ENCODE assay signal across 2 cellular contexts in the genomic region with DNA sequence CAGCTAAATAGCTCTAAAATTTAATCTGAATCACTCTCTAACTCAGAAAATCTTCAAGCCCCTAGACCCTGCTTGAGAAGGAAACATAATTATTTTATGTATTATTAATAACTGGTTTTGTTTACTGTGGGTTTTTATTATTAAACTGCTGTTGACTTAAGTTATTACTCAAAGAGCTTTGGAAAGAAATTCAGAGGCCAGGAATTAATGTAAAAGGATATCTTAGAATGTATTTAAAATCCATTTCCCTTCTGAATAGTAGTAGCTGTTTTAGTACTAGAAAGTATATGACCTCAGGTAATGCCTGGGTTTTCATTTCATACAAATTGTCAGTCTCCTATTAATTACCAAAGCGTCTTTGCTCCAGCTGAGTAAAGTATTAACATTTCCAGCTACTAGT.
TF ChIP-seq lines count a peak whose summit lies in the region.

No MANE protein-coding gene starts in this region.

TF ChIP-seq in SK-N-SH, 30 proteins besides CTCF, POLR2A, EP300 and RAD21 (continued from another document):
- no peak for TF ChIP-seq TEAD4 (IDR thresholded peaks at IDR 0.05; ENCODE audit: borderline replicate concordance, insufficient read depth)
- no peak for TF ChIP-seq JUND (IDR thresholded peaks at IDR 0.05)
- TF ChIP-seq EZH2phosphoT487 (IDR thresholded peaks at IDR 0.05; ENCODE audit: borderline replicate concordance, low read depth): no peak
- TF ChIP-seq MEF2A (IDR thresholded peaks at IDR 0.05; ENCODE audit: borderline replicate concordance, low read depth): no peak
- TF ChIP-seq CHD2 (IDR thresholded peaks at IDR 0.05; ENCODE audit: low read length, partially characterized antibody): no peak
- TF ChIP-seq, protein P1, sequence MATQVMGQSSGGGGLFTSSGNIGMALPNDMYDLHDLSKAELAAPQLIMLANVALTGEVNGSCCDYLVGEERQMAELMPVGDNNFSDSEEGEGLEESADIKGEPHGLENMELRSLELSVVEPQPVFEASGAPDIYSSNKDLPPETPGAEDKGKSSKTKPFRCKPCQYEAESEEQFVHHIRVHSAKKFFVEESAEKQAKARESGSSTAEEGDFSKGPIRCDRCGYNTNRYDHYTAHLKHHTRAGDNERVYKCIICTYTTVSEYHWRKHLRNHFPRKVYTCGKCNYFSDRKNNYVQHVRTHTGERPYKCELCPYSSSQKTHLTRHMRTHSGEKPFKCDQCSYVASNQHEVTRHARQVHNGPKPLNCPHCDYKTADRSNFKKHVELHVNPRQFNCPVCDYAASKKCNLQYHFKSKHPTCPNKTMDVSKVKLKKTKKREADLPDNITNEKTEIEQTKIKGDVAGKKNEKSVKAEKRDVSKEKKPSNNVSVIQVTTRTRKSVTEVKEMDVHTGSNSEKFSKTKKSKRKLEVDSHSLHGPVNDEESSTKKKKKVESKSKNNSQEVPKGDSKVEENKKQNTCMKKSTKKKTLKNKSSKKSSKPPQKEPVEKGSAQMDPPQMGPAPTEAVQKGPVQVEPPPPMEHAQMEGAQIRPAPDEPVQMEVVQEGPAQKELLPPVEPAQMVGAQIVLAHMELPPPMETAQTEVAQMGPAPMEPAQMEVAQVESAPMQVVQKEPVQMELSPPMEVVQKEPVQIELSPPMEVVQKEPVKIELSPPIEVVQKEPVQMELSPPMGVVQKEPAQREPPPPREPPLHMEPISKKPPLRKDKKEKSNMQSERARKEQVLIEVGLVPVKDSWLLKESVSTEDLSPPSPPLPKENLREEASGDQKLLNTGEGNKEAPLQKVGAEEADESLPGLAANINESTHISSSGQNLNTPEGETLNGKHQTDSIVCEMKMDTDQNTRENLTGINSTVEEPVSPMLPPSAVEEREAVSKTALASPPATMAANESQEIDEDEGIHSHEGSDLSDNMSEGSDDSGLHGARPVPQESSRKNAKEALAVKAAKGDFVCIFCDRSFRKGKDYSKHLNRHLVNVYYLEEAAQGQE (IDR thresholded peaks at IDR 0.05; ENCODE audit: low read depth, low read length): no peak
- TF ChIP-seq TAF1 (IDR thresholded peaks at IDR 0.05; ENCODE audit: borderline replicate concordance, low read depth, low read length): no peak
- no peak for TF ChIP-seq RFX5 (IDR thresholded peaks at IDR 0.05; ENCODE audit: low read length)
- no peak for TF ChIP-seq POLR2AphosphoS5 (IDR thresholded peaks at IDR 0.05; ENCODE audit: low read depth, low read length)

TF ChIP-seq in SK-N-SH treated with all-trans-retinoic acid at 6 μM for 48 hours, 23 proteins besides CTCF, POLR2A, EP300 and RAD21 (continued from another document):
- TF ChIP-seq, protein P2, sequence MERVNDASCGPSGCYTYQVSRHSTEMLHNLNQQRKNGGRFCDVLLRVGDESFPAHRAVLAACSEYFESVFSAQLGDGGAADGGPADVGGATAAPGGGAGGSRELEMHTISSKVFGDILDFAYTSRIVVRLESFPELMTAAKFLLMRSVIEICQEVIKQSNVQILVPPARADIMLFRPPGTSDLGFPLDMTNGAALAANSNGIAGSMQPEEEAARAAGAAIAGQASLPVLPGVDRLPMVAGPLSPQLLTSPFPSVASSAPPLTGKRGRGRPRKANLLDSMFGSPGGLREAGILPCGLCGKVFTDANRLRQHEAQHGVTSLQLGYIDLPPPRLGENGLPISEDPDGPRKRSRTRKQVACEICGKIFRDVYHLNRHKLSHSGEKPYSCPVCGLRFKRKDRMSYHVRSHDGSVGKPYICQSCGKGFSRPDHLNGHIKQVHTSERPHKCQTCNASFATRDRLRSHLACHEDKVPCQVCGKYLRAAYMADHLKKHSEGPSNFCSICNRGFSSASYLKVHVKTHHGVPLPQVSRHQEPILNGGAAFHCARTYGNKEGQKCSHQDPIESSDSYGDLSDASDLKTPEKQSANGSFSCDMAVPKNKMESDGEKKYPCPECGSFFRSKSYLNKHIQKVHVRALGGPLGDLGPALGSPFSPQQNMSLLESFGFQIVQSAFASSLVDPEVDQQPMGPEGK (CRISPR knock-in tag; IDR thresholded peaks at IDR 0.05; ENCODE audit: borderline replicate concordance): no peak
- TF ChIP-seq ZNF565 (CRISPR knock-in tag; conservative IDR thresholded peaks at IDR 0.05; ENCODE audit: low read depth) (no peak), RARB (CRISPR knock-in tag; IDR thresholded peaks at IDR 0.05) (no peak), ZFP30 (CRISPR knock-in tag; IDR thresholded peaks at IDR 0.05) (no peak), TCF4 (CRISPR knock-in tag; IDR thresholded peaks at IDR 0.05; ENCODE audit: borderline replicate concordance) (no peak; the same call in 1 of the 2 replicates), ISL1 (CRISPR knock-in tag; IDR thresholded peaks at IDR 0.05) (no peak)
